ENCODE assay signal across 30 cellular contexts in genomic region chrX:137771537-137771936, GRCh38.
"Had no signal": no experiment of that assay in that cellular context is flagged by ENCODE, and none has a peak within 500 bp of the region (broad histone marks: within the 10 kb centered on the region; RNA-seq: fewer than 3 reads in every experiment).

No MANE protein-coding gene starts in this region.

- H3K4me1 ChIP-seq: adrenal gland, ascending aorta, body of pancreas, breast epithelium had no signal

- DNase-seq: activated effector memory CD4-positive, alpha-beta T cell treated with anti-CD3 and anti-CD28 coated beads, Interleukin-2, amount 50 U/mL, for 16 hours; activated effector memory CD4-positive, alpha-beta T cell treated with Interleukin-2 at 50 U/mL for 16 hours; activated gamma-delta T cell; activated gamma-delta T cell treated with Interleukin-2 at 50 U/mL for 16 hours; activated naive CD4-positive, alpha-beta T cell; activated naive CD4-positive, alpha-beta T cell treated with anti-CD3 and anti-CD28 coated beads for 36 hours; activated naive CD4-positive, alpha-beta T cell treated with anti-CD3 and anti-CD28 coated beads, Interleukin-2, amount 10 ng/mL, durations not matched to agents 7 days and 5 days; activated naive CD4-positive, alpha-beta T cell treated with anti-CD3 and anti-CD28 coated beads, Interleukin-2, amount 50 U/mL, for 16 hours; activated naive CD4-positive, alpha-beta T cell treated with Interleukin-2 at 50 U/mL for 16 hours; activated naive CD8-positive, alpha-beta T cell treated with anti-CD3 and anti-CD28 coated beads for 36 hours; activated naive CD8-positive, alpha-beta T cell treated with anti-CD3 and anti-CD28 coated beads, Interleukin-2, amount 10 ng/mL, durations not matched to agents 7 days and 5 days; activated naive CD8-positive, alpha-beta T cell treated with anti-CD3 and anti-CD28 coated beads, Interleukin-2, amount 50 U/mL, for 24 hours; activated T-cell treated with anti-CD3 and anti-CD28 coated beads, Interleukin-2, amount 50 U/mL, for 4 hours; activated T-cell treated with anti-CD3 and anti-CD28 coated beads, Interleukin-2, amount 50 U/mL, for 48 hours; activated T-cell treated with anti-CD3 and anti-CD28 coated beads, Interleukin-2, amount 50 U/mL, for 72 hours; adrenal gland; amniotic stem cell; amygdala; anterior cingulate cortex; aorta; body of pancreas; brain microvascular endothelial cell; caudate nucleus; central memory CD4-positive, alpha-beta T cell; cerebellar nuclear complex had no signal

- H3K36me3 ChIP-seq: adrenal gland, ascending aorta, brain microvascular endothelial cell, breast epithelium, cardiac muscle cell had no signal

- H3K4me3 ChIP-seq: adrenal gland, ascending aorta, body of pancreas, breast epithelium, cardiac muscle cell had no signal

- ATAC-seq: activated naive CD4-positive, alpha-beta T cell treated with anti-CD3 and anti-CD28 coated beads, Interleukin-2, amount 50 U/mL, for 72 hours; activated naive CD8-positive, alpha-beta T cell treated with anti-CD3 and anti-CD28 coated beads, Interleukin-2, amount 50 U/mL, for 24 hours; activated T-cell treated with anti-CD3 and anti-CD28 coated beads, Interleukin-2, amount 50 U/mL, for 4 hours; activated T-cell treated with anti-CD3 and anti-CD28 coated beads, Interleukin-2, amount 50 U/mL, for 72 hours; activated T-helper 17 cell treated with anti-CD3 and anti-CD28 coated beads, Interleukin-2, amount 50 U/mL, for 72 hours; body of pancreas had no signal

- H3K9me3 ChIP-seq: adrenal gland, body of pancreas had no signal

- H3K27me3 ChIP-seq: adrenal gland, ascending aorta, body of pancreas, brain microvascular endothelial cell, cardiac muscle cell had no signal

- H3K27ac ChIP-seq: adrenal gland, ascending aorta, body of pancreas, brain microvascular endothelial cell, breast epithelium, cardiac muscle cell had no signal
